Comparison of ENCODE assay signal across 8 cellular contexts in genomic region chr1:101238041-101238515, GRCh38.
DNase-seq lines count a peak whose midpoint lies in the region; FAIRE-seq lines count a peak whose summit lies in the region.

No MANE protein-coding gene starts in this region.

- peaks cover 15% of the 10 kb centered on the region for H3K4me1 ChIP-seq in iPS-18a (ENCODE audit: control insufficient read depth, low read depth, low read length)

- no peak for FAIRE-seq in HTR-8/SVneo (lab: Jason Lieb, UNC)

- H3K4me3 ChIP-seq in iPS-18a (ENCODE audit: low read length), result peak overlapping the region; percentile 50

- H3K9ac ChIP-seq in iPS-18a (ENCODE audit: low read length), result no peak overlapping the region

- no peaks in the 10 kb centered on the region for H3K9me3 ChIP-seq in KOPT-K1 (ENCODE audit: insufficient read depth, low read length, poor library complexity, severe bottlenecking)
- H3K9me3 ChIP-seq in iPS-18a (ENCODE audit: control insufficient read depth, low read depth, low read length), result no peaks in the 10 kb centered on the region

- DNase-seq in D341Med (ENCODE audit: low spot score), result peak; percentile 22
- peak; percentile 43 for DNase-seq in activated gamma-delta T cell treated with anti-CD3 and anti-CD28 coated beads, Interleukin-2, amount 50 U/mL, for 16 hours (ENCODE audit: low read depth)
- peak in 2 of 3 experiments; percentile 45 to 78 for DNase-seq in stimulated activated CD4-positive, alpha-beta T cell treated with anti-CD3 and anti-CD28 coated beads, TNF-alpha, amount 100 ng/mL, for 24 hours (ENCODE audit: low read depth in 3 of 3)
- no peak for DNase-seq in HTR-8/SVneo (ENCODE audit: insufficient read length, low spot score)
- DNase-seq in inferior parietal cortex (ENCODE audit: extremely low spot score), result no peak
- no peak for DNase-seq in hepatic stellate cell (ENCODE audit: low spot score)

- H3K27me3 ChIP-seq in iPS-18a (ENCODE audit: control insufficient read depth, insufficient read depth, low read length), result peaks cover 40% of the 10 kb centered on the region

- H3K36me3 ChIP-seq in KOPT-K1 (ENCODE audit: insufficient read depth, low read length), result peaks cover 40% of the 10 kb centered on the region
- no peaks in the 10 kb centered on the region for H3K36me3 ChIP-seq in iPS-18a (ENCODE audit: control insufficient read depth, low read depth, low read length)

- H3K27ac ChIP-seq in KOPT-K1 (ENCODE audit: low read depth, low read length, poor library complexity, severe bottlenecking) (peak overlapping the region; percentile 89), iPS-18a (ENCODE audit: low read length) (no peak overlapping the region)

Comparison
In these comparisons a context has a peak if more than half of its experiments do, and no peak if none do; other contexts are left out.
1. DNase-seq: peak in D341Med (single experiment), activated gamma-delta T cell treated with anti-CD3 and anti-CD28 coated beads, Interleukin-2, amount 50 U/mL, for 16 hours (single experiment) and stimulated activated CD4-positive, alpha-beta T cell treated with anti-CD3 and anti-CD28 coated beads, TNF-alpha, amount 100 ng/mL, for 24 hours (2 of 3); none in HTR-8/SVneo (single experiment), inferior parietal cortex (single experiment) and hepatic stellate cell (single experiment).